8 cellular contexts compared by ENCODE assay signal in genomic region chr5:1594336-1595106, GRCh38.
DNase-seq lines count a peak whose midpoint lies in the region; ATAC-seq and TF ChIP-seq lines count a peak whose summit lies in the region.

No MANE protein-coding gene starts in this region.

- H3K9me3 ChIP-seq in Loucy (ENCODE audit: insufficient read depth, low read depth, low read length): no peaks in the 10 kb centered on the region
- no peaks in the 10 kb centered on the region for H3K9me3 ChIP-seq in colonic mucosa
- no peaks in the 10 kb centered on the region for H3K9me3 ChIP-seq in left lung

- H2AFZ ChIP-seq in Loucy (ENCODE audit: low read length): peak overlapping the region; percentile 87

- peak; percentile 95 for ATAC-seq in GM21723 (IDR thresholded peaks at IDR 0.05; ENCODE audit: unreplicated experiment)
- ATAC-seq in activated CD4-positive, CD25-positive, alpha-beta regulatory T cell treated with anti-CD3 and anti-CD28 coated beads, Interleukin-2, amount 50 U/mL, for 24 hours: peak; percentile 79 to 85
- ATAC-seq in left lung: peak; percentile 95

- peak overlapping the region; percentile 93 for H3K9ac ChIP-seq in Loucy (ENCODE audit: low read depth, low read length, poor library complexity, severe bottlenecking)
- H3K9ac ChIP-seq in colonic mucosa (ENCODE audit: low read depth in 2 of 2, low read length in 2 of 2): peak overlapping the region; percentile 40 to 78

- H3K4me2 ChIP-seq in Loucy (ENCODE audit: low read depth, low read length, poor library complexity, severe bottlenecking): peak overlapping the region; percentile 61

- H3K27me3 ChIP-seq in Loucy (ENCODE audit: insufficient read depth, low read length, poor library complexity, severe bottlenecking) (no peaks in the 10 kb centered on the region), colonic mucosa (no peaks in the 10 kb centered on the region), left lung (peaks cover 0 to 21% of the 10 kb centered on the region in 2 donors)

- no peaks in the 10 kb centered on the region for H3F3A ChIP-seq in Loucy (ENCODE audit: low read depth)

- H3K4me1 ChIP-seq in Loucy (ENCODE audit: insufficient read depth, low read length, poor library complexity, severe bottlenecking) (peaks cover 4% of the 10 kb centered on the region), colonic mucosa (no peaks in the 10 kb centered on the region), left lung (peaks cover 3 to 4% of the 10 kb centered on the region in 2 donors)

- no peaks in the 10 kb centered on the region for H4K20me1 ChIP-seq in Loucy (ENCODE audit: insufficient read depth, low read length, poor library complexity, severe bottlenecking)

- no peaks in the 10 kb centered on the region for H3K9me2 ChIP-seq in Loucy (replicated peaks; ENCODE audit: low read depth, low read length)

- H3K36me3 ChIP-seq in Loucy (ENCODE audit: insufficient read depth, low read length): no peaks in the 10 kb centered on the region; the same call in 1 of the 2 replicates
- no peaks in the 10 kb centered on the region for H3K36me3 ChIP-seq in colonic mucosa
- H3K36me3 ChIP-seq in left lung: no peaks in the 10 kb centered on the region

- peak overlapping the region; percentile 92 for H3K4me3 ChIP-seq in Loucy (ENCODE audit: low read length, poor library complexity, severe bottlenecking)
- H3K4me3 ChIP-seq in colonic mucosa: peak overlapping the region; percentile 68
- peak overlapping the region; percentile 48 to 49 for H3K4me3 ChIP-seq in left lung

- intact Hi-C loops in colonic mucosa (cut with DNase I): no loop called here
- intact Hi-C loops in left lung (cut with DNase I): no loop called here

- TF ChIP-seq CTCF in Loucy (conservative IDR thresholded peaks at IDR 0.05; ENCODE audit: low read length) (peak; percentile 57), colonic mucosa (IDR thresholded peaks at IDR 0.05) (peak; percentile 35), left lung (IDR thresholded peaks at IDR 0.05) (peak; percentile 13 to 21)

- DNase-seq in ELF-1 (ENCODE audit: low read depth, low spot score): peak; percentile 93
- DNase-seq in colonic mucosa: peak; percentile 86
- peak; percentile 85 to 92 for DNase-seq in left lung
- DNase-seq in stimulated activated CD4-positive, alpha-beta T cell treated with anti-CD3 and anti-CD28 coated beads, Interleukin-2, amount 100 ng/mL, for 48 hours: peak; percentile 49 to 58
- no peak for DNase-seq in NCI-H748 (lab: John Stamatoyannopoulos, UW; ENCODE audit: unreplicated experiment)

- H3K79me2 ChIP-seq in Loucy (ENCODE audit: insufficient read depth, low read length): peaks cover 41% of the 10 kb centered on the region

- no peak overlapping the region for H3K27ac ChIP-seq in colonic mucosa
- peak overlapping the region; percentile 61 to 73 for H3K27ac ChIP-seq in left lung
